14 cellular contexts compared by ENCODE assay signal in genomic region chr17:28920191-28920590, GRCh38.
"Had no signal": no experiment of that assay in that cellular context is flagged by ENCODE, and none has a peak within 500 bp of the region (broad histone marks: within the 10 kb centered on the region; RNA-seq: fewer than 3 reads in every experiment).

No MANE protein-coding gene starts in this region.

- DNase-seq: activated B cell treated with CpG ODN at 0.5 μM for 24 hours; activated CD4-positive, alpha-beta T cell treated with anti-CD3 and anti-CD28 coated beads, Interleukin-2, amount 50 U/mL, for 4 hours; activated naive CD4-positive, alpha-beta T cell; activated T-cell treated with anti-CD3 and anti-CD28 coated beads, Interleukin-2, amount 50 U/mL, for 72 hours; dorsolateral prefrontal cortex; esophagus squamous epithelium; foreskin keratinocyte; left cardiac atrium; lower lobe of right lung; pancreas; stimulated activated CD4-positive, alpha-beta T cell treated with anti-CD3 and anti-CD28 coated beads, Interleukin-4, amount 100 ng/mL, for 1 hour; stimulated activated CD8-positive, alpha-beta memory T cell treated with anti-CD3 and anti-CD28 coated beads, Interleukin-4, amount 100 ng/mL, for 48 hours had no signal

- H3K9me3 Mint-ChIP-seq: activated B cell treated with CpG ODN at 0.5 μM for 24 hours, nephron had no signal

- H3K4me3 Mint-ChIP-seq: activated B cell treated with CpG ODN at 0.5 μM for 24 hours; activated T-cell treated with anti-CD3 and anti-CD28 coated beads, Interleukin-2, amount 50 U/mL, for 72 hours; nephron; stimulated activated naive CD8-positive, alpha-beta T cell treated with anti-CD3 and anti-CD28 coated beads, Interleukin-15, Interleukin-2, amounts not matched to agents 100 ng/mL and 50 ng/mL, for 24 hours had no signal

- H3K27ac Mint-ChIP-seq: activated B cell treated with CpG ODN at 0.5 μM for 24 hours had no signal

- H3K27me3 Mint-ChIP-seq: activated B cell treated with CpG ODN at 0.5 μM for 24 hours; stimulated activated naive CD8-positive, alpha-beta T cell treated with anti-CD3 and anti-CD28 coated beads, Interleukin-15, Interleukin-2, amounts not matched to agents 100 ng/mL and 50 ng/mL, for 24 hours had no signal

- ATAC-seq: activated T-cell treated with anti-CD3 and anti-CD28 coated beads, Interleukin-2, amount 50 U/mL, for 72 hours; foreskin keratinocyte; left cardiac atrium; lower lobe of right lung; pancreas had no signal

- H3K4me1 Mint-ChIP-seq: nephron had no signal
